ENCODE assay signal across 18 cellular contexts in genomic region chrX:108070891-108071290, GRCh38. TPM values are rescaled to one million over a fixed set of nuclear protein-coding genes. Genes with fewer than 3 reads are reported as not detected.
DNase-seq lines count a peak whose midpoint lies in the region; ATAC-seq, FAIRE-seq and TF ChIP-seq lines count a peak whose summit lies in the region.
"Had no signal": no experiment of that assay in that cellular context is flagged by ENCODE, and none has a peak within 500 bp of the region (broad histone marks: within the 10 kb centered on the region; RNA-seq: fewer than 3 reads in every experiment).

No MANE protein-coding gene starts in this region.

- POLR2A ChIA-PET in CD8-positive, alpha-beta T cell (lab: Charles Lee): no interaction called here
- POLR2A ChIA-PET in HepG2 (lab: Yijun Ruan, JAX): no interaction called here

- no peaks in the 10 kb centered on the region for H3K4me1 ChIP-seq in CD8-positive, alpha-beta T cell (ENCODE audit: insufficient read depth, low read length)
- no peaks in the 10 kb centered on the region for H3K4me1 ChIP-seq in GM23338 (ENCODE audit: insufficient read depth)
- H3K4me1 ChIP-seq in HepG2 (ENCODE audit: insufficient read depth, low read length): no peaks in the 10 kb centered on the region
- H3K4me1 ChIP-seq in hepatocyte (ENCODE audit: insufficient read depth): no peaks in the 10 kb centered on the region
- H3K4me1 ChIP-seq: BLaER1, colonic mucosa had no signal

- H3K9ac ChIP-seq in HepG2 (ENCODE audit: insufficient read depth, low read depth, low read length): no peak overlapping the region
- H3K9ac ChIP-seq: BLaER1 had no signal

- H3K27me3 ChIP-seq in CD8-positive, alpha-beta T cell (ENCODE audit: insufficient read depth, low read length): no peaks in the 10 kb centered on the region
- H3K27me3 ChIP-seq in GM23338 (ENCODE audit: insufficient read depth) (no peaks in the 10 kb centered on the region), HepG2 (ENCODE audit: control insufficient read depth in 1 of 2, insufficient read depth in 2 of 2, low read length in 2 of 2) (no peaks in the 10 kb centered on the region; a peak in 1 of 5 replicates), hepatocyte (no peaks in the 10 kb centered on the region)

- no peak for TF ChIP-seq POLR2A in HepG2 (IDR thresholded peaks at IDR 0.05; ENCODE audit: insufficient read depth in 1 of 2, low read depth in 2 of 2, low read length in 2 of 2)

- H3F3A ChIP-seq in GM23338 (replicated peaks; ENCODE audit: low read depth): no peaks in the 10 kb centered on the region

- H3K4me2 ChIP-seq in GM23338 (no peak overlapping the region), HepG2 (ENCODE audit: low read depth, low read length) (no peak overlapping the region), hepatocyte (no peak overlapping the region)
- H3K4me2 ChIP-seq: BLaER1 had no signal

- in situ Hi-C loops in astrocyte of the spinal cord (cut with HindIII; ENCODE audit: low sequenced_read_pairs): no loop called here
- in situ Hi-C loops in HepG2 (cut with HindIII; ENCODE audit: extremely low pct_ligation_motif_present, low pct_unique_long_range_greater_than_20kb): loop anchor here (5.0 kb wide), 1 partner anchor 49 kb away; no protein-coding TSS in a partner anchor

- H3K4me1 Mint-ChIP-seq in CD8-positive, alpha-beta T cell (ENCODE audit: low read depth): peaks cover 3% of the 10 kb centered on the region
- peaks cover 12% of the 10 kb centered on the region; the same call in 2 of the 3 replicates for H3K4me1 Mint-ChIP-seq in GM23338

- TF ChIP-seq CTCF in CD8-positive, alpha-beta T cell (IDR thresholded peaks at IDR 0.05): no peak
- TF ChIP-seq CTCF in astrocyte of the spinal cord (IDR thresholded peaks at IDR 0.05; ENCODE audit: low read depth, low read length): no peak
- no peak for TF ChIP-seq CTCF in GM23338 (conservative IDR thresholded peaks at IDR 0.05; ENCODE audit: low read depth in 2 of 2)
- no peak for TF ChIP-seq CTCF in HepG2 (CRISPR knock-in tag; IDR thresholded peaks at IDR 0.05)
- no peak for TF ChIP-seq CTCF in hepatocyte (IDR thresholded peaks at IDR 0.05; ENCODE audit: poor library complexity)

- no peak for TF ChIP-seq RAD21 in HepG2 (CRISPR knock-in tag; IDR thresholded peaks at IDR 0.05)

- H4K20me1 ChIP-seq in GM23338 (replicated peaks; ENCODE audit: insufficient read depth) (no peaks in the 10 kb centered on the region), HepG2 (ENCODE audit: insufficient read depth, low read length) (no peaks in the 10 kb centered on the region), hepatocyte (ENCODE audit: insufficient read depth, poor library complexity, severe bottlenecking) (no peaks in the 10 kb centered on the region)

- CTCF ChIA-PET in CD8-positive, alpha-beta T cell (lab: Charles Lee): interaction anchor here (0.6 to 1.8 kb wide), 5 partner anchors 20 to 294 kb away, joined by 3 to 17 read pairs (median 4); partner anchors contain the start of gene NCBP2L
- CTCF ChIA-PET in HepG2 (lab: Yijun Ruan, JAX; ENCODE audit: low intra/inter-chr PET ratio, low total read pairs): interaction anchor here (3.2 kb wide), 1 partner anchor 50 kb away, joined by 25 read pairs; no protein-coding TSS in a partner anchor

- no peak overlapping the region for H3K4me3 Mint-ChIP-seq in CD8-positive, alpha-beta T cell
- no peak overlapping the region for H3K4me3 Mint-ChIP-seq in GM23338

- H3K9me3 Mint-ChIP-seq in CD8-positive, alpha-beta T cell: no peaks in the 10 kb centered on the region
- H3K9me3 Mint-ChIP-seq in GM23338: no peaks in the 10 kb centered on the region
- H3K9me3 Mint-ChIP-seq: activated naive CD4-positive, alpha-beta T cell treated with anti-CD3 and anti-CD28 coated beads, Interleukin-2, amount 50 U/mL, for 72 hours had no signal

- BruUV-seq in HepG2 (replicated peaks; lab: Mats Ljungman, UMichigan): no TSS peak

- no peak for FAIRE-seq in HepG2 (lab: Jason Lieb, UNC)
- FAIRE-seq: K562 had no signal

- DNase-seq in CD8-positive, alpha-beta T cell: no peak
- DNase-seq in HS-5 (ENCODE audit: low read depth) (peak; percentile 41), astrocyte of the spinal cord (ENCODE audit: low read depth, low spot score) (peak; percentile 66), kidney glomerular epithelial cell (lab: John Stamatoyannopoulos, UW) (peak; percentile 14), GM23338 (ENCODE audit: low spot score) (no peak), HepG2 (ENCODE audit: low spot score) (no peak), hepatocyte (ENCODE audit: low spot score) (no peak)
- DNase-seq: colonic mucosa; islet precursor cell; NCI-H524 treated with DMSO at 0.1 percent for 48 hours; Right ventricle myocardium superior; stimulated activated CD4-positive, alpha-beta T cell treated with anti-CD3 and anti-CD28 coated beads, Interleukin-4, amount 100 ng/mL, for 1 hour; stimulated activated naive CD8-positive, alpha-beta T cell treated with anti-CD3 and anti-CD28 coated beads, Interleukin-15, Interleukin-2, amounts not matched to agents 100 U/mL and 50 U/mL, for 24 hours had no signal

- H3K27me3 Mint-ChIP-seq in CD8-positive, alpha-beta T cell (ENCODE audit: low read depth): no peaks in the 10 kb centered on the region
- no peaks in the 10 kb centered on the region for H3K27me3 Mint-ChIP-seq in GM23338 (ENCODE audit: insufficient read depth, low read depth, poor library complexity)

- H3K79me2 ChIP-seq in GM23338 (replicated peaks; ENCODE audit: insufficient read depth) (no peaks in the 10 kb centered on the region), HepG2 (ENCODE audit: insufficient read depth, low read length) (no peaks in the 10 kb centered on the region), hepatocyte (no peaks in the 10 kb centered on the region)

- H3K36me3 ChIP-seq in CD8-positive, alpha-beta T cell (ENCODE audit: insufficient read depth, low read length): no peaks in the 10 kb centered on the region
- no peaks in the 10 kb centered on the region for H3K36me3 ChIP-seq in GM23338 (ENCODE audit: insufficient read depth)
- no peaks in the 10 kb centered on the region for H3K36me3 ChIP-seq in HepG2 (replicated peaks in 1 of 2; ENCODE audit: control insufficient read depth in 1 of 2, insufficient read depth in 2 of 2, low read length in 2 of 2)
- no peaks in the 10 kb centered on the region for H3K36me3 ChIP-seq in hepatocyte (replicated peaks; ENCODE audit: insufficient read depth, low read depth)
- H3K36me3 ChIP-seq: BLaER1, colonic mucosa had no signal

- peak overlapping the region; percentile 2 for H3K27ac Mint-ChIP-seq in CD8-positive, alpha-beta T cell
- no peak overlapping the region for H3K27ac Mint-ChIP-seq in GM23338
- H3K27ac Mint-ChIP-seq: activated naive CD4-positive, alpha-beta T cell treated with anti-CD3 and anti-CD28 coated beads, Interleukin-2, amount 50 U/mL, for 72 hours had no signal

- 20% methylated on average over 4 of the region's 4 CpGs for WGBS in HepG2 (ENCODE audit: low lambda C conversion rate)
- WGBS in hepatocyte (ENCODE audit: low lambda C conversion rate, missing lambda C conversion rate): 64% methylated on average over 4 of the region's 4 CpGs

- H3K9me2 ChIP-seq in GM23338 (ENCODE audit: insufficient read depth) (no peaks in the 10 kb centered on the region), hepatocyte (replicated peaks; ENCODE audit: insufficient read depth) (no peaks in the 10 kb centered on the region)

- no peak overlapping the region for H2AFZ ChIP-seq in GM23338
- no peak overlapping the region for H2AFZ ChIP-seq in HepG2 (ENCODE audit: low read length)
- no peak overlapping the region for H2AFZ ChIP-seq in hepatocyte

- H3K27ac ChIP-seq in CD8-positive, alpha-beta T cell (ENCODE audit: low read depth, low read length): no peak overlapping the region
- H3K27ac ChIP-seq in GM23338 (ENCODE audit: low read depth) (no peak overlapping the region), HepG2 (ENCODE audit: extremely low read length, insufficient read depth, low read length) (no peak overlapping the region), hepatocyte (no peak overlapping the region)
- H3K27ac ChIP-seq: BLaER1, colonic mucosa had no signal

- TF ChIP-seq EP300 in HepG2 (IDR thresholded peaks at IDR 0.05; ENCODE audit: low read depth in 2 of 2, low read length in 2 of 2) (no peak), HepG2 (CRISPR knock-in tag; IDR thresholded peaks at IDR 0.05; ENCODE audit: borderline replicate concordance) (no peak)

- peaks cover 46% of the 10 kb centered on the region for H3K36me3 Mint-ChIP-seq in CD8-positive, alpha-beta T cell
- no peaks in the 10 kb centered on the region for H3K36me3 Mint-ChIP-seq in GM23338 (ENCODE audit: low read depth)
- H3K36me3 Mint-ChIP-seq: activated naive CD4-positive, alpha-beta T cell treated with anti-CD3 and anti-CD28 coated beads, Interleukin-2, amount 50 U/mL, for 72 hours had no signal

- H3K4me3 ChIP-seq in CD8-positive, alpha-beta T cell (ENCODE audit: low read depth, low read length): no peak overlapping the region
- H3K4me3 ChIP-seq in astrocyte of the spinal cord (ENCODE audit: low read depth, low read length): no peak overlapping the region
- H3K4me3 ChIP-seq in GM23338: no peak overlapping the region
- H3K4me3 ChIP-seq in HepG2 (replicated peaks in 1 of 3; ENCODE audit: insufficient read depth in 1 of 3, low read depth in 2 of 3, low read length in 3 of 3): no peak overlapping the region
- H3K4me3 ChIP-seq in hepatocyte: no peak overlapping the region
- H3K4me3 ChIP-seq: BLaER1, colonic mucosa, K562 had no signal

- H3K9me3 ChIP-seq in CD8-positive, alpha-beta T cell (ENCODE audit: low read length): no peaks in the 10 kb centered on the region
- H3K9me3 ChIP-seq in HepG2 (ENCODE audit: low read length) (no peaks in the 10 kb centered on the region), hepatocyte (ENCODE audit: low read depth) (no peaks in the 10 kb centered on the region)
- H3K9me3 ChIP-seq: BLaER1, colonic mucosa had no signal

- no peak for ATAC-seq in CD8-positive, alpha-beta T cell
- ATAC-seq in GM23338 (no peak), GM18870 (IDR thresholded peaks at IDR 0.05; ENCODE audit: unreplicated experiment) (no peak), HepG2 (no peak)
- ATAC-seq: K562; stimulated activated naive CD8-positive, alpha-beta T cell treated with anti-CD3 and anti-CD28 coated beads, Interleukin-15, Interleukin-2, amounts not matched to agents 100 U/mL and 50 U/mL, for 24 hours had no signal

- intact Hi-C loops in CD8-positive, alpha-beta T cell (cut with DNase I, micrococcal nuclease): loop anchor here (5.0 to 10.0 kb wide), 8 partner anchors 146 to 1199 kb away; partner anchors contain the start of genes MID2 (in 1 of the 2), NCBP2L (in 1 of the 2) and TSC22D3 (in 1 of the 2)
- intact Hi-C loops in HepG2 (cut with micrococcal nuclease; ENCODE audit: unreplicated experiment): no loop called here

RNA-seq across cellular contexts. Expression of gene PSMD10, which starts 20.5 kb away (rescaled TPM):
- 10 to 100 TPM; 22.6 to 23.5 TPM for total RNA-seq in CD8-positive, alpha-beta T cell
- total RNA-seq in GM23338 (2014; rRNA removed; shearing (Covaris generic)): 53.0 and 71.1 TPM in 2 replicates
- polyA plus RNA-seq in GM23338 (2016; fragmentation: Nextera tagmentation; extraction: Ambion mirVana) (52.8 and 61.2 TPM in 2 replicates), HepG2 (2011; rRNA removed) (41.9 and 56.4 TPM in 2 replicates), hepatocyte (47.5 and 61.2 TPM in 2 replicates)
- total RNA-seq in HepG2 (2016; rRNA removed; fragmentation: Illumina TruSeq; extraction: Trizol) (65.3 and 105 TPM in 2 replicates), hepatocyte (76.1 and 84.4 TPM in 2 replicates)
- total RNA-seq in HepG2 (2016; cell fraction: cytosol; rRNA removed; fragmentation: Illumina TruSeq; extraction: Trizol; ENCODE audit: low read depth): 10.2 and 11.0 TPM in 2 replicates
- 65.9 and 116 TPM in 2 replicates for total RNA-seq in HepG2 (2016; cell fraction: insoluble cytoplasmic fraction; rRNA removed; fragmentation: Illumina TruSeq; extraction: Trizol)
- 20.0 and 23.4 TPM in 2 replicates for total RNA-seq in HepG2 (2016; cell fraction: membrane; rRNA removed; fragmentation: Illumina TruSeq; extraction: Trizol)
- 23.9 and 24.4 TPM in 2 replicates for total RNA-seq in HepG2 (2016; cell fraction: nucleus; rRNA removed; fragmentation: Illumina TruSeq; extraction: Trizol)
- 37.0 and 54.8 TPM in 2 replicates for polyA plus RNA-seq in HepG2 (2011; cell fraction: cytosol; rRNA removed)
- polyA plus RNA-seq in HepG2 (2011; cell fraction: nucleus; rRNA removed): 7.5 and 11.9 TPM in 2 replicates
- polyA plus RNA-seq in HepG2 (2012): 48.2 and 48.7 TPM in 2 replicates
- 9.3 and 9.4 TPM in 2 replicates for polyA plus RNA-seq in HepG2 (2016; cell fraction: cytosol; fragmentation: Illumina TruSeq; extraction: Trizol; ENCODE audit: low read depth)
- 101 and 109 TPM in 2 replicates for polyA plus RNA-seq in HepG2 (2016; cell fraction: insoluble cytoplasmic fraction; fragmentation: Illumina TruSeq; extraction: Trizol; ENCODE audit: low read depth)
- 14.3 and 16.3 TPM in 2 replicates for polyA plus RNA-seq in HepG2 (2016; cell fraction: membrane; fragmentation: Illumina TruSeq; extraction: Trizol; ENCODE audit: low read depth)
- polyA plus RNA-seq in HepG2 (2016; cell fraction: nucleus; fragmentation: Illumina TruSeq; extraction: Trizol; ENCODE audit: insufficient read depth, low read depth): 29.3 and 31.7 TPM in 2 replicates
- polyA minus RNA-seq in HepG2 (2011; rRNA and poly(A)+ RNA removed; ENCODE audit: low replicate concordance): 14.0 and 23.7 TPM in 2 replicates
- polyA minus RNA-seq in HepG2 (2011; cell fraction: cytosol; rRNA and poly(A)+ RNA removed): 18.8 and 21.3 TPM in 2 replicates
- 12.8 and 13.1 TPM in 2 replicates for polyA minus RNA-seq in HepG2 (2011; cell fraction: nucleus; rRNA and poly(A)+ RNA removed)

RNA-seq across cellular contexts. Expression of gene ATG4A, which starts 20.7 kb away (rescaled TPM):
- total RNA-seq in CD8-positive, alpha-beta T cell: 1 to 10 TPM; 3.7 to 6.3 TPM
- total RNA-seq in GM23338 (2014; rRNA removed; shearing (Covaris generic)): 1.1 and 2.8 TPM in 2 replicates
- polyA plus RNA-seq in GM23338 (2016; fragmentation: Nextera tagmentation; extraction: Ambion mirVana) (1.2 and 2.1 TPM in 2 replicates), HepG2 (2011; rRNA removed) (3.0 and 3.3 TPM in 2 replicates), hepatocyte (8.8 and 13.5 TPM in 2 replicates)
- total RNA-seq in HepG2 (2016; rRNA removed; fragmentation: Illumina TruSeq; extraction: Trizol) (6.3 and 10.5 TPM in 2 replicates), hepatocyte (15.7 and 18.0 TPM in 2 replicates)
- total RNA-seq in HepG2 (2016; cell fraction: cytosol; rRNA removed; fragmentation: Illumina TruSeq; extraction: Trizol; ENCODE audit: low read depth): 1.0 and 1.5 TPM in 2 replicates
- 5.5 and 9.2 TPM in 2 replicates for total RNA-seq in HepG2 (2016; cell fraction: insoluble cytoplasmic fraction; rRNA removed; fragmentation: Illumina TruSeq; extraction: Trizol)
- total RNA-seq in HepG2 (2016; cell fraction: membrane; rRNA removed; fragmentation: Illumina TruSeq; extraction: Trizol): 4.7 and 4.9 TPM in 2 replicates
- total RNA-seq in HepG2 (2016; cell fraction: nucleus; rRNA removed; fragmentation: Illumina TruSeq; extraction: Trizol): 3.6 and 4.0 TPM in 2 replicates
- 1.3 and 2.3 TPM in 2 replicates for polyA plus RNA-seq in HepG2 (2011; cell fraction: cytosol; rRNA removed)
- 1.8 and 2.1 TPM in 2 replicates for polyA plus RNA-seq in HepG2 (2011; cell fraction: nucleus; rRNA removed)
- 2.3 and 2.9 TPM in 2 replicates for polyA plus RNA-seq in HepG2 (2012)
- 0.97 and 1.4 TPM in 2 replicates for polyA plus RNA-seq in HepG2 (2016; cell fraction: cytosol; fragmentation: Illumina TruSeq; extraction: Trizol; ENCODE audit: low read depth)
- 8.4 and 10.2 TPM in 2 replicates for polyA plus RNA-seq in HepG2 (2016; cell fraction: insoluble cytoplasmic fraction; fragmentation: Illumina TruSeq; extraction: Trizol; ENCODE audit: low read depth)
- polyA plus RNA-seq in HepG2 (2016; cell fraction: membrane; fragmentation: Illumina TruSeq; extraction: Trizol; ENCODE audit: low read depth): 3.1 and 4.0 TPM in 2 replicates
- polyA plus RNA-seq in HepG2 (2016; cell fraction: nucleus; fragmentation: Illumina TruSeq; extraction: Trizol; ENCODE audit: insufficient read depth, low read depth): 7.6 and 8.0 TPM in 2 replicates
- polyA minus RNA-seq in HepG2 (2011; rRNA and poly(A)+ RNA removed; ENCODE audit: low replicate concordance): 2.2 and 8.2 TPM in 2 replicates
- 2.7 and 4.2 TPM in 2 replicates for polyA minus RNA-seq in HepG2 (2011; cell fraction: cytosol; rRNA and poly(A)+ RNA removed)
- 2.3 and 6.5 TPM in 2 replicates for polyA minus RNA-seq in HepG2 (2011; cell fraction: nucleus; rRNA and poly(A)+ RNA removed)

RNA-seq across cellular contexts. Expression of gene VSIG1, which starts 26.0 kb away (rescaled TPM):
- 10 to 100 TPM; 10.5 to 11.9 TPM for total RNA-seq in CD8-positive, alpha-beta T cell
- 1.2 and 1.7 TPM in 2 replicates for total RNA-seq in GM23338 (2014; rRNA removed; shearing (Covaris generic))
- polyA plus RNA-seq in GM23338 (2016; fragmentation: Nextera tagmentation; extraction: Ambion mirVana) (1.0 and 1.2 TPM in 2 replicates), HepG2 (2011; rRNA removed) (0.01 TPM in 1 of 2 replicates, not detected in the other), hepatocyte (2.9 and 5.2 TPM in 2 replicates)
- total RNA-seq in HepG2 (2016; rRNA removed; fragmentation: Illumina TruSeq; extraction: Trizol) (not detected in 2 replicates), hepatocyte (12.8 and 22.5 TPM in 2 replicates)
- total RNA-seq in HepG2 (2016; cell fraction: cytosol; rRNA removed; fragmentation: Illumina TruSeq; extraction: Trizol; ENCODE audit: low read depth): not detected in 2 replicates
- total RNA-seq in HepG2 (2016; cell fraction: insoluble cytoplasmic fraction; rRNA removed; fragmentation: Illumina TruSeq; extraction: Trizol): not detected in 2 replicates
- not detected in 2 replicates for total RNA-seq in HepG2 (2016; cell fraction: membrane; rRNA removed; fragmentation: Illumina TruSeq; extraction: Trizol)
- total RNA-seq in HepG2 (2016; cell fraction: nucleus; rRNA removed; fragmentation: Illumina TruSeq; extraction: Trizol): not detected in 2 replicates
- not detected in 2 replicates for polyA plus RNA-seq in HepG2 (2011; cell fraction: cytosol; rRNA removed)
- not detected in 2 replicates for polyA plus RNA-seq in HepG2 (2011; cell fraction: nucleus; rRNA removed)
- 0.05 TPM in 1 of 2 replicates, not detected in the other for polyA plus RNA-seq in HepG2 (2012)
- polyA plus RNA-seq in HepG2 (2016; cell fraction: cytosol; fragmentation: Illumina TruSeq; extraction: Trizol; ENCODE audit: low read depth): not detected in 2 replicates
- not detected in 2 replicates for polyA plus RNA-seq in HepG2 (2016; cell fraction: insoluble cytoplasmic fraction; fragmentation: Illumina TruSeq; extraction: Trizol; ENCODE audit: low read depth)
- not detected in 2 replicates for polyA plus RNA-seq in HepG2 (2016; cell fraction: membrane; fragmentation: Illumina TruSeq; extraction: Trizol; ENCODE audit: low read depth)
- polyA plus RNA-seq in HepG2 (2016; cell fraction: nucleus; fragmentation: Illumina TruSeq; extraction: Trizol; ENCODE audit: insufficient read depth, low read depth): not detected in 2 replicates
- not detected in 2 replicates for polyA minus RNA-seq in HepG2 (2011; rRNA and poly(A)+ RNA removed; ENCODE audit: low replicate concordance)
- not detected in 2 replicates for polyA minus RNA-seq in HepG2 (2011; cell fraction: cytosol; rRNA and poly(A)+ RNA removed)
- not detected in 2 replicates for polyA minus RNA-seq in HepG2 (2011; cell fraction: nucleus; rRNA and poly(A)+ RNA removed)
- total RNA-seq: K562, myocyte, Right ventricle myocardium superior had no signal
- polyA plus RNA-seq: K562 had no signal

Comparison
In these comparisons a context has a peak if more than half of its experiments do, and no peak if none do; other contexts are left out.
1. DNase-seq: peak in HS-5 (single experiment), astrocyte of the spinal cord (single experiment) and kidney glomerular epithelial cell (single experiment); none in CD8-positive, alpha-beta T cell (0 of 7), GM23338 (single experiment), HepG2 (single experiment) and hepatocyte (single experiment).